In genomic region chr6:73739097-73739496, GRCh38 we compare ENCODE assay signal across 9 cellular contexts. TPM values are rescaled to one million over a fixed set of nuclear protein-coding genes. Genes with fewer than 3 reads are reported as not detected.
DNase-seq lines count a peak whose midpoint lies in the region; ATAC-seq and TF ChIP-seq lines count a peak whose summit lies in the region.
"Had no signal": no experiment of that assay in that cellular context is flagged by ENCODE, and none has a peak within 500 bp of the region (broad histone marks: within the 10 kb centered on the region; RNA-seq: fewer than 3 reads in every experiment).

No MANE protein-coding gene starts in this region.

- no TSS peak for BruUV-seq in HCT116 (replicated peaks; lab: Mats Ljungman, UMichigan)

- RAD21 ChIA-PET in HCT116 (lab: Charles Lee; ENCODE audit: low non-redundant PET in 1 of 2, low total read pairs in 2 of 2, uncharacterized antibody in 2 of 2, unreplicated experiment in 2 of 2): interaction anchor here in 1 of 2 experiments (2.0 kb wide), 1 partner anchor 1470 kb away, joined by 7 read pairs; no protein-coding TSS in a partner anchor

- H3K9ac ChIP-seq in HCT116 (ENCODE audit: low read length): no peak overlapping the region

- H3K4me1 ChIP-seq in HCT116 (ENCODE audit: control insufficient read depth in 1 of 2, insufficient read depth in 2 of 2, low read length in 2 of 2) (no peaks in the 10 kb centered on the region; a peak in 1 of 4 replicates), ovary (ENCODE audit: insufficient read depth) (no peaks in the 10 kb centered on the region)

- no peaks in the 10 kb centered on the region for H3K9me2 ChIP-seq in HCT116 (ENCODE audit: insufficient read depth)

- H3K27ac ChIP-seq in HCT116 (ENCODE audit: low read depth, low read length) (no peak overlapping the region), ovary (no peak overlapping the region)

- H3K36me3 ChIP-seq in HCT116 (ENCODE audit: control insufficient read depth in 1 of 2, insufficient read depth in 2 of 2, low read length in 2 of 2) (peaks cover 0 to 6% of the 10 kb centered on the region in 2 experiments; a peak in 1 of 4 replicates), ovary (no peaks in the 10 kb centered on the region)

- WGBS in ovary, 3 donors: 28 to 43% (median 41%) methylated on average over 2 of the region's 2 CpGs

- ATAC-seq in activated CD4-positive, alpha-beta T cell treated with anti-CD3 and anti-CD28 coated beads for 36 hours: peak; percentile 68
- peak; percentile 67 for ATAC-seq in HCT116

- no peaks in the 10 kb centered on the region for H3K27me3 Mint-ChIP-seq in activated CD4-positive, alpha-beta T cell treated with anti-CD3 and anti-CD28 coated beads for 36 hours
- H3K27me3 Mint-ChIP-seq in activated T-helper 2 cell treated with anti-CD3 and anti-CD28 coated beads, Interferon-gamma antibody, Interleukin-2, Interleukin-4, amounts not matched to agents 10 μg/mL and 5 μg/mL and 100 μg/mL, durations not matched to agents 14 hours and 24 hours and 36 hours (ENCODE audit: low read depth): no peaks in the 10 kb centered on the region
- H3K27me3 Mint-ChIP-seq: dendritic cell treated with granulocyte-macrophage colony-stimulating factor and Interleukin-4, amounts not matched to agents 40 ng/mL and 50 ng/mL, for 4 days had no signal

- no peak for DNase-seq in activated CD4-positive, alpha-beta T cell treated with anti-CD3 and anti-CD28 coated beads for 36 hours
- no peak for DNase-seq in activated CD4-positive, alpha-beta T cell treated with anti-CD3 and anti-CD28 coated beads for 1 hour
- DNase-seq in HCT116 (ENCODE audit: low read depth, low spot score): peak; percentile 52
- DNase-seq in NCI-H1092 treated with DMSO at 0.1 percent for 48 hours (lab: John Stamatoyannopoulos, UW): peak; percentile 48
- DNase-seq in SKM-1 treated with dmso at 0.1 percent for 144 hours (lab: John Stamatoyannopoulos, UW; ENCODE audit: unreplicated experiment): peak; percentile 58
- peak; percentile 88 for DNase-seq in fibroblast of the aortic adventitia (ENCODE audit: low read depth)
- no peak for DNase-seq in ovary
- no peak for DNase-seq in activated T-helper 2 cell treated with anti-CD3 and anti-CD28 coated beads, Interferon-gamma antibody, Interleukin-2, Interleukin-4, amounts not matched to agents 10 μg/mL and 5 μg/mL and 100 μg/mL, durations not matched to agents 14 hours and 24 hours and 36 hours (ENCODE audit: low spot score)

- H3K4me3 Mint-ChIP-seq in activated CD4-positive, alpha-beta T cell treated with anti-CD3 and anti-CD28 coated beads for 36 hours: no peak overlapping the region
- H3K4me3 Mint-ChIP-seq in activated T-helper 2 cell treated with anti-CD3 and anti-CD28 coated beads, Interferon-gamma antibody, Interleukin-2, Interleukin-4, amounts not matched to agents 10 μg/mL and 5 μg/mL and 100 μg/mL, durations not matched to agents 14 hours and 24 hours and 36 hours (ENCODE audit: low read depth): no peak overlapping the region
- H3K4me3 Mint-ChIP-seq: dendritic cell treated with granulocyte-macrophage colony-stimulating factor and Interleukin-4, amounts not matched to agents 40 ng/mL and 50 ng/mL, for 4 days had no signal

- H3K4me1 Mint-ChIP-seq in activated CD4-positive, alpha-beta T cell treated with anti-CD3 and anti-CD28 coated beads for 36 hours: no peaks in the 10 kb centered on the region
- peaks cover 5% of the 10 kb centered on the region for H3K4me1 Mint-ChIP-seq in activated T-helper 2 cell treated with anti-CD3 and anti-CD28 coated beads, Interferon-gamma antibody, Interleukin-2, Interleukin-4, amounts not matched to agents 10 μg/mL and 5 μg/mL and 100 μg/mL, durations not matched to agents 14 hours and 24 hours and 36 hours (ENCODE audit: low read depth)

- TF ChIP-seq POLR2A in HCT116 (IDR thresholded peaks at IDR 0.05; ENCODE audit: borderline replicate concordance, extremely low read depth, insufficient read depth, insufficient read length): no peak
- no peak for TF ChIP-seq POLR2A in ovary (IDR thresholded peaks at IDR 0.05)

- TF ChIP-seq CTCF in HCT116 (IDR thresholded peaks at IDR 0.05 in 2 of 3, conservative IDR thresholded peaks at IDR 0.05 in 1 of 3; ENCODE audit: borderline replicate concordance in 1 of 3, insufficient read depth in 1 of 3, low read depth in 2 of 3, low read length in 2 of 3) (peak; percentile 64 to 86 (median 71); a peak in 5 of 6 replicates), fibroblast of the aortic adventitia (IDR thresholded peaks at IDR 0.05; ENCODE audit: insufficient read depth, low read length) (peak; percentile 68), ovary (IDR thresholded peaks at IDR 0.05) (peak; percentile 53 to 67 (median 59))

- H3K36me3 Mint-ChIP-seq in activated CD4-positive, alpha-beta T cell treated with anti-CD3 and anti-CD28 coated beads for 36 hours (ENCODE audit: low read depth): peaks cover 4% of the 10 kb centered on the region
- H3K36me3 Mint-ChIP-seq in activated T-helper 2 cell treated with anti-CD3 and anti-CD28 coated beads, Interferon-gamma antibody, Interleukin-2, Interleukin-4, amounts not matched to agents 10 μg/mL and 5 μg/mL and 100 μg/mL, durations not matched to agents 14 hours and 24 hours and 36 hours (ENCODE audit: low read depth): peaks cover 47% of the 10 kb centered on the region

- H3K9me3 Mint-ChIP-seq in activated CD4-positive, alpha-beta T cell treated with anti-CD3 and anti-CD28 coated beads for 36 hours (ENCODE audit: low read depth): no peaks in the 10 kb centered on the region
- H3K9me3 Mint-ChIP-seq in activated T-helper 2 cell treated with anti-CD3 and anti-CD28 coated beads, Interferon-gamma antibody, Interleukin-2, Interleukin-4, amounts not matched to agents 10 μg/mL and 5 μg/mL and 100 μg/mL, durations not matched to agents 14 hours and 24 hours and 36 hours: no peaks in the 10 kb centered on the region
- H3K9me3 Mint-ChIP-seq: dendritic cell treated with granulocyte-macrophage colony-stimulating factor and Interleukin-4, amounts not matched to agents 40 ng/mL and 50 ng/mL, for 4 days had no signal

- H3K4me2 ChIP-seq in HCT116 (ENCODE audit: low read length): no peak overlapping the region

- POLR2A ChIA-PET in activated CD4-positive, alpha-beta T cell treated with anti-CD3 and anti-CD28 coated beads for 36 hours (lab: Charles Lee): interaction anchor here (0.6 kb wide), 1 partner anchor 43 kb away, joined by 5 read pairs; the partner anchor contains the start of gene CD109
- POLR2A ChIA-PET in HCT116 (lab: Charles Lee): interaction anchor here (1.0 kb wide), 1 partner anchor 1470 kb away, joined by 3 read pairs; no protein-coding TSS in a partner anchor

- intact Hi-C loops in activated CD4-positive, alpha-beta T cell treated with anti-CD3 and anti-CD28 coated beads for 36 hours (cut with DNase I, micrococcal nuclease): loop anchor here (1.0 to 5.0 kb wide), 5 partner anchors 116 to 1472 kb away; no protein-coding TSS in a partner anchor
- intact Hi-C loops in HCT116 (cut with micrococcal nuclease): loop anchor here (2.0 kb wide), 2 partner anchors 670 to 1470 kb away; no protein-coding TSS in a partner anchor
- intact Hi-C loops in ovary (cut with DNase I): loop anchor here in 3 of 4 donors (2.0 to 10.0 kb wide), 4 partner anchors 64 to 1473 kb away; partner anchors contain the start of gene COL12A1 (in 1 of the 3)
- intact Hi-C loops in activated T-helper 2 cell treated with anti-CD3 and anti-CD28 coated beads, Interferon-gamma antibody, Interleukin-2, Interleukin-4, amounts not matched to agents 10 μg/mL and 5 μg/mL and 100 μg/mL, durations not matched to agents 14 hours and 24 hours and 36 hours (cut with micrococcal nuclease): loop anchor here (1.0 kb wide), 2 partner anchors 116 to 1470 kb away; no protein-coding TSS in a partner anchor

- TF ChIP-seq RAD21 in HCT116 (IDR thresholded peaks at IDR 0.05; ENCODE audit: low read depth): peak; percentile 84

- TF ChIP-seq EP300 in ovary (IDR thresholded peaks at IDR 0.05): no peak

- H3K79me2 ChIP-seq in HCT116 (ENCODE audit: insufficient read depth, low read length): no peaks in the 10 kb centered on the region

- no peaks in the 10 kb centered on the region for H3K9me3 ChIP-seq in HCT116 (ENCODE audit: control insufficient read depth in 1 of 2, insufficient read depth in 1 of 2, low read depth in 1 of 2, low read length in 2 of 2)
- H3K9me3 ChIP-seq in ovary: no peaks in the 10 kb centered on the region

- H2AFZ ChIP-seq in HCT116 (ENCODE audit: low read depth, low read length, poor library complexity, severe bottlenecking): no peak overlapping the region

- CTCF ChIA-PET in activated CD4-positive, alpha-beta T cell treated with anti-CD3 and anti-CD28 coated beads for 36 hours (lab: Charles Lee): interaction anchor here (0.6 to 8.4 kb wide), 22 partner anchors 10 to 1474 kb away, joined by 3 to 72 read pairs (median 4); partner anchors contain the start of gene COL12A1
- CTCF ChIA-PET in HCT116 (lab: Charles Lee): interaction anchor here (0.6 to 4.4 kb wide), 16 partner anchors 10 to 1492 kb away, joined by 3 to 39 read pairs (median 3); partner anchors contain the start of gene COL12A1

- H3K27me3 ChIP-seq in HCT116 (ENCODE audit: insufficient read depth, low read length) (no peaks in the 10 kb centered on the region), ovary (no peaks in the 10 kb centered on the region)

- H3K4me3 ChIP-seq in HCT116 (replicated peaks in 1 of 2; ENCODE audit: low read depth in 1 of 2, low read length in 2 of 2) (no peak overlapping the region), fibroblast of the aortic adventitia (ENCODE audit: low read depth, low read length) (no peak overlapping the region), ovary (no peak overlapping the region)

- 0 out of 2 replicates have a peak, but pooled peaks cover 3% of the 10 kb centered on the region for H4K20me1 ChIP-seq in HCT116 (ENCODE audit: insufficient read depth)

- H3K27ac Mint-ChIP-seq in activated CD4-positive, alpha-beta T cell treated with anti-CD3 and anti-CD28 coated beads for 36 hours: no peak overlapping the region
- H3K27ac Mint-ChIP-seq in activated T-helper 2 cell treated with anti-CD3 and anti-CD28 coated beads, Interferon-gamma antibody, Interleukin-2, Interleukin-4, amounts not matched to agents 10 μg/mL and 5 μg/mL and 100 μg/mL, durations not matched to agents 14 hours and 24 hours and 36 hours: no peak overlapping the region
- H3K27ac Mint-ChIP-seq: dendritic cell treated with granulocyte-macrophage colony-stimulating factor and Interleukin-4, amounts not matched to agents 40 ng/mL and 50 ng/mL, for 4 days had no signal

TF ChIP-seq in HCT116, 20 proteins besides CTCF, POLR2A, EP300 and RAD21 (continues in another document):
- TF ChIP-seq EZH2 (IDR thresholded peaks at IDR 0.05): no peak
- TF ChIP-seq SIN3A (IDR thresholded peaks at IDR 0.05; ENCODE audit: low read depth): no peak
- TF ChIP-seq ELF1 (IDR thresholded peaks at IDR 0.05; ENCODE audit: borderline replicate concordance, low read depth): no peak

RNA-seq across cellular contexts. Expression of gene CD109, which starts 43.1 kb away (rescaled TPM):
- 10 to 100 TPM; 13.2 to 15.8 TPM for total RNA-seq in activated CD4-positive, alpha-beta T cell treated with anti-CD3 and anti-CD28 coated beads for 36 hours
- total RNA-seq in HCT116 (2021; ENCODE audit: unreplicated experiment) (42.1 TPM), fibroblast of the aortic adventitia (ENCODE audit: low replicate concordance) (39.2 and 170 TPM in 2 replicates), ovary (1 to 10 TPM; 1.5 to 5.3 (median 3.2) TPM)
- polyA plus RNA-seq in HCT116 (2012): 7.5 and 10.2 TPM in 2 replicates
- polyA plus RNA-seq in ovary: 1 to 10 TPM; 1.2 to 5.8 TPM
- 24.4 and 26.1 TPM in 2 replicates for total RNA-seq in activated T-helper 2 cell treated with anti-CD3 and anti-CD28 coated beads, Interferon-gamma antibody, Interleukin-2, Interleukin-4, amounts not matched to agents 10 μg/mL and 5 μg/mL and 100 μg/mL, durations not matched to agents 14 hours and 24 hours and 36 hours

Comparison
In these comparisons a context has a peak if more than half of its experiments do, and no peak if none do; other contexts are left out.
1. DNase-seq: peak in HCT116 (single experiment), NCI-H1092 treated with DMSO at 0.1 percent for 48 hours (single experiment), SKM-1 treated with dmso at 0.1 percent for 144 hours (single experiment) and fibroblast of the aortic adventitia (single experiment); none in activated CD4-positive, alpha-beta T cell treated with anti-CD3 and anti-CD28 coated beads for 36 hours (single experiment), activated CD4-positive, alpha-beta T cell treated with anti-CD3 and anti-CD28 coated beads for 1 hour (single experiment), ovary (0 of 5) and activated T-helper 2 cell treated with anti-CD3 and anti-CD28 coated beads, Interferon-gamma antibody, Interleukin-2, Interleukin-4, amounts not matched to agents 10 μg/mL and 5 μg/mL and 100 μg/mL, durations not matched to agents 14 hours and 24 hours and 36 hours (single experiment).
2. Peak in every context shown above with its lines, with median percentiles within 50 percentile points of each other: CTCF ChIP-seq.